ENCODE assay signal across 12 cellular contexts in genomic region chr12:100706029-100706428, GRCh38.
DNase-seq lines count a peak whose midpoint lies in the region; ATAC-seq, FAIRE-seq and TF ChIP-seq lines count a peak whose summit lies in the region.
"Had no signal": no experiment of that assay in that cellular context is flagged by ENCODE, and none has a peak within 500 bp of the region (broad histone marks: within the 10 kb centered on the region; RNA-seq: fewer than 3 reads in every experiment).

No MANE protein-coding gene starts in this region.

- intact Hi-C loops in transverse colon (cut with DNase I; ENCODE audit: low total_unique reads): no loop called here
- intact Hi-C loops in HepG2 (cut with micrococcal nuclease; ENCODE audit: unreplicated experiment): no loop called here

- CTCF ChIA-PET in HepG2 (lab: Yijun Ruan, JAX; ENCODE audit: low intra/inter-chr PET ratio, low total read pairs): no interaction called here

- no peak for FAIRE-seq in HepG2 (lab: Jason Lieb, UNC)
- FAIRE-seq: small intestine had no signal

- in situ Hi-C loops in transverse colon (cut with MboI; ENCODE audit: low pct_ligation_motif_present in 1 of 4, low pct_unique_long_range_greater_than_20kb in 1 of 4, low sequenced_read_pairs in 3 of 4) (no loop called here), HepG2 (cut with HindIII; ENCODE audit: extremely low pct_ligation_motif_present, low pct_unique_long_range_greater_than_20kb) (no loop called here)

- H3K4me1 ChIP-seq in transverse colon (no peaks in the 10 kb centered on the region), HepG2 (ENCODE audit: insufficient read depth, low read length) (no peaks in the 10 kb centered on the region)
- H3K4me1 ChIP-seq: colonic mucosa had no signal

- H3K27me3 ChIP-seq in transverse colon: no peaks in the 10 kb centered on the region
- H3K27me3 ChIP-seq in HepG2 (ENCODE audit: control insufficient read depth in 1 of 2, insufficient read depth in 2 of 2, low read length in 2 of 2): 0 out of 5 replicates have a peak, but pooled peaks cover 0 to 4% of the 10 kb centered on the region in 2 experiments
- H3K27me3 ChIP-seq: colonic mucosa had no signal

- no peaks in the 10 kb centered on the region for H3K36me3 ChIP-seq in transverse colon
- no peaks in the 10 kb centered on the region for H3K36me3 ChIP-seq in HepG2 (replicated peaks in 1 of 2; ENCODE audit: control insufficient read depth in 1 of 2, insufficient read depth in 2 of 2, low read length in 2 of 2)
- H3K36me3 ChIP-seq: colonic mucosa had no signal

- no peak overlapping the region for H3K27ac ChIP-seq in transverse colon
- no peak overlapping the region for H3K27ac ChIP-seq in HepG2 (ENCODE audit: extremely low read length, insufficient read depth, low read length)
- H3K27ac ChIP-seq: colonic mucosa had no signal

- H4K20me1 ChIP-seq in HepG2 (ENCODE audit: insufficient read depth, low read length): no peaks in the 10 kb centered on the region

- peak; percentile 48 for DNase-seq in AG09309 (ENCODE audit: low read depth)
- peak; percentile 15 for DNase-seq in LoVo (ENCODE audit: low spot score)
- DNase-seq in RPMI8226: peak; percentile 17
- peak; percentile 4 for DNase-seq in glomerular visceral epithelial cell (ENCODE audit: extremely low spot score)
- no peak for DNase-seq in activated T-cell treated with anti-CD3 and anti-CD28 coated beads for 4 hours
- no peak for DNase-seq in transverse colon
- DNase-seq in NCI-H1048 (lab: John Stamatoyannopoulos, UW): no peak
- DNase-seq in HepG2 (ENCODE audit: low spot score): no peak
- DNase-seq: activated CD4-positive, alpha-beta T cell treated with anti-CD3 and anti-CD28 coated beads for 1 hour; colonic mucosa; left cardiac atrium; small intestine had no signal

- no TSS peak for BruUV-seq in HepG2 (replicated peaks; lab: Mats Ljungman, UMichigan)

- no peak for TF ChIP-seq EP300 in transverse colon (IDR thresholded peaks at IDR 0.05; ENCODE audit: low read depth)
- TF ChIP-seq EP300 in HepG2 (IDR thresholded peaks at IDR 0.05; ENCODE audit: low read depth in 2 of 2, low read length in 2 of 2): no peak
- TF ChIP-seq EP300 in HepG2 (CRISPR knock-in tag; IDR thresholded peaks at IDR 0.05; ENCODE audit: borderline replicate concordance): no peak

- H2AFZ ChIP-seq in HepG2 (ENCODE audit: low read length): no peak overlapping the region

- no peaks in the 10 kb centered on the region for H3K79me2 ChIP-seq in HepG2 (ENCODE audit: insufficient read depth, low read length)

- H3K9me3 ChIP-seq in transverse colon (no peaks in the 10 kb centered on the region), HepG2 (ENCODE audit: low read length) (no peaks in the 10 kb centered on the region)
- H3K9me3 ChIP-seq: colonic mucosa had no signal

- H3K4me3 ChIP-seq in AG09309 (ENCODE audit: control insufficient read depth, low read depth, low read length): no peak overlapping the region
- no peak overlapping the region for H3K4me3 ChIP-seq in transverse colon
- H3K4me3 ChIP-seq in HepG2 (replicated peaks in 1 of 3; ENCODE audit: insufficient read depth in 1 of 3, low read depth in 2 of 3, low read length in 3 of 3): no peak overlapping the region
- H3K4me3 ChIP-seq: colonic mucosa had no signal

- 70% methylated on average over 3 of the region's 3 CpGs; no CpG with 5 or more reads in 1 of the 2 donors for WGBS in transverse colon (ENCODE audit: low coverage in 1 of 2), 2 donors
- 0% methylated on average over 3 of the region's 3 CpGs for WGBS in HepG2 (ENCODE audit: low lambda C conversion rate)

- no peak overlapping the region for H3K9ac ChIP-seq in HepG2 (ENCODE audit: insufficient read depth, low read depth, low read length)

- TF ChIP-seq RAD21 in HepG2 (CRISPR knock-in tag; IDR thresholded peaks at IDR 0.05): no peak

- no peak overlapping the region for H3K4me2 ChIP-seq in HepG2 (ENCODE audit: low read depth, low read length)

- ATAC-seq in HepG2: no peak
- ATAC-seq: left cardiac atrium had no signal

- POLR2A ChIA-PET in HepG2 (lab: Yijun Ruan, JAX): no interaction called here

- TF ChIP-seq POLR2A in transverse colon (IDR thresholded peaks at IDR 0.05): no peak
- TF ChIP-seq POLR2A in HepG2 (IDR thresholded peaks at IDR 0.05; ENCODE audit: insufficient read depth in 1 of 2, low read depth in 2 of 2, low read length in 2 of 2): no peak

- TF ChIP-seq CTCF in AG09309 (IDR thresholded peaks at IDR 0.05; ENCODE audit: control insufficient read depth, insufficient read depth, low read depth, low read length, missing control alignments): no peak
- no peak for TF ChIP-seq CTCF in transverse colon (IDR thresholded peaks at IDR 0.05)
- no peak for TF ChIP-seq CTCF in HepG2 (CRISPR knock-in tag; IDR thresholded peaks at IDR 0.05)

TF ChIP-seq in HepG2, 621 proteins besides CTCF, POLR2A, EP300 and RAD21:
- TF ChIP-seq ZNF879 (CRISPR knock-in tag; IDR thresholded peaks at IDR 0.05) (no peak), FIP1L1 (IDR thresholded peaks at IDR 0.05; ENCODE audit: borderline replicate concordance, insufficient read depth, low read depth, low read length) (no peak), HOXA3 (CRISPR knock-in tag; IDR thresholded peaks at IDR 0.05) (no peak), BHLHE40 (IDR thresholded peaks at IDR 0.05; ENCODE audit: low read length) (no peak), POLR2AphosphoS2 (IDR thresholded peaks at IDR 0.05; ENCODE audit: low read depth, low read length) (no peak), ZNF235 (CRISPR knock-in tag; IDR thresholded peaks at IDR 0.05; ENCODE audit: borderline replicate concordance) (no peak), ZNF772 (CRISPR knock-in tag; IDR thresholded peaks at IDR 0.05) (no peak), ZNF10 (CRISPR knock-in tag; IDR thresholded peaks at IDR 0.05; ENCODE audit: borderline replicate concordance, low read depth) (no peak), ZNF124 (CRISPR knock-in tag; IDR thresholded peaks at IDR 0.05) (no peak), AKAP8 (CRISPR knock-in tag; IDR thresholded peaks at IDR 0.05) (no peak), CHD2 (IDR thresholded peaks at IDR 0.05; ENCODE audit: low read depth, low read length) (no peak), KMT2A (CRISPR knock-in tag; IDR thresholded peaks at IDR 0.05) (no peak), ZHX2 (IDR thresholded peaks at IDR 0.05; ENCODE audit: low read depth) (no peak), ZHX2 (CRISPR knock-in tag; IDR thresholded peaks at IDR 0.05; ENCODE audit: borderline replicate concordance) (no peak), GPN1 (CRISPR knock-in tag; IDR thresholded peaks at IDR 0.05; ENCODE audit: borderline replicate concordance) (no peak)
- TF ChIP-seq, protein P1, sequence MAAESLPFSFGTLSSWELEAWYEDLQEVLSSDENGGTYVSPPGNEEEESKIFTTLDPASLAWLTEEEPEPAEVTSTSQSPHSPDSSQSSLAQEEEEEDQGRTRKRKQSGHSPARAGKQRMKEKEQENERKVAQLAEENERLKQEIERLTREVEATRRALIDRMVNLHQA (CRISPR knock-in tag; IDR thresholded peaks at IDR 0.05): no peak

Comparison
In these comparisons a context has a peak if more than half of its experiments do, and no peak if none do; other contexts are left out.
1. DNase-seq: peak in AG09309 (single experiment), LoVo (single experiment), RPMI8226 (single experiment) and glomerular visceral epithelial cell (single experiment); none in activated T-cell treated with anti-CD3 and anti-CD28 coated beads for 4 hours (single experiment), transverse colon (single experiment), NCI-H1048 (single experiment) and HepG2 (single experiment).